14 cellular contexts compared by ENCODE assay signal in genomic region chrX:65933085-65933589, GRCh38.
"Had no signal": no experiment of that assay in that cellular context is flagged by ENCODE, and none has a peak within 500 bp of the region (broad histone marks: within the 10 kb centered on the region; RNA-seq: fewer than 3 reads in every experiment).

No MANE protein-coding gene starts in this region.

- H3K4me3 Mint-ChIP-seq: activated CD8-positive, alpha-beta T cell treated with anti-CD3 and anti-CD28 coated beads, Interleukin-2, amount 10 ng/mL, durations not matched to agents 7 days and 5 days; activated naive CD4-positive, alpha-beta T cell treated with anti-CD3 and anti-CD28 coated beads for 36 hours; nephron; T-helper 17 cell had no signal

- H3K27me3 ChIP-seq: right atrium auricular region had no signal

- H3K4me1 ChIP-seq: adrenal gland, right atrium auricular region had no signal

- ATAC-seq: activated CD8-positive, alpha-beta T cell treated with anti-CD3 and anti-CD28 coated beads, Interleukin-2, amount 10 ng/mL, durations not matched to agents 7 days and 5 days; T-helper 17 cell had no signal

- H3K27ac ChIP-seq: adrenal gland, right atrium auricular region, WERI-Rb-1 had no signal

- H3K27me3 Mint-ChIP-seq: progenitor cell of endocrine pancreas, T-helper 17 cell had no signal

- H3K4me1 Mint-ChIP-seq: nephron had no signal

- H3K27ac Mint-ChIP-seq: activated CD8-positive, alpha-beta T cell treated with anti-CD3 and anti-CD28 coated beads, Interleukin-2, amount 10 ng/mL, durations not matched to agents 7 days and 5 days; nephron; progenitor cell of endocrine pancreas; T-helper 17 cell had no signal

- DNase-seq: activated CD8-positive, alpha-beta memory T cell treated with anti-CD3 and anti-CD28 coated beads, Interleukin-2, amount 50 U/mL, for 4 hours; activated CD8-positive, alpha-beta T cell treated with anti-CD3 and anti-CD28 coated beads, Interleukin-2, amount 10 ng/mL, durations not matched to agents 7 days and 5 days; adrenal gland; foreskin fibroblast; glutamatergic neuron; occipital lobe; stimulated activated CD8-positive, alpha-beta memory T cell treated with anti-CD3 and anti-CD28 coated beads, Interleukin-4, amount 100 ng/mL, for 48 hours; substantia nigra; T-helper 17 cell; WERI-Rb-1 had no signal
